15 cellular contexts compared by ENCODE assay signal in the genomic region with DNA sequence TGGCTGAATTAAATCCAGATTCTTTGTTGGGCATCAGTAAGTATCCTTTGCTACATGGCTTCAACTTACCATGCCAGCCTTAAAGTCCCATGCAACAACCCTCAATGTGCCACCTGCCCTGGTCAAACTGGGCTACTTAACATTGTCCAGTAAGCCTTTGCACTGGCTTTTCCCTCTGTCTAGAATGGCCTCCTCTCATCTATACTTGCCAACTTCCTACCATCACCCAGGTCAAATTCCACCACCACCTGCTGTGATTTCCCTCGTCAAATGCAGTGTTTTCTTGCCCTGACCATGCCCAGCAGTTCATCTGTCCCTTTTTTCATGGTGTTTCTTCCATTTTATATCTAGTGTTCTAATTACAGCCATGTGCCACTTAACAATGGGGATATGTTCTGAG. TPM values are rescaled to one million over a fixed set of nuclear protein-coding genes. Genes with fewer than 3 reads are reported as not detected.
A peak's percentile ranks its signal among the peaks of the same experiment; 100 is the strongest.
DNase-seq lines count a peak whose midpoint lies in the region; ATAC-seq, FAIRE-seq and TF ChIP-seq lines count a peak whose summit lies in the region.
"Had no signal": no experiment of that assay in that cellular context is flagged by ENCODE, and none has a peak within 500 bp of the region (broad histone marks: within the 10 kb centered on the region; RNA-seq: fewer than 3 reads in every experiment).

No MANE protein-coding gene starts in this region.

- RAD21 ChIA-PET in GM12878 (lab: Charles Lee; ENCODE audit: unreplicated experiment): no interaction called here

- no peak overlapping the region for H2BK120ac ChIP-seq in trophoblast cell (ENCODE audit: insufficient read depth, low read length, poor library complexity)

- H4K20me1 ChIP-seq in GM23338 (replicated peaks; ENCODE audit: insufficient read depth) (peaks cover 11% of the 10 kb centered on the region; the same call in 1 of the 2 replicates), GM12878 (ENCODE audit: control insufficient read depth, insufficient read depth) (no peaks in the 10 kb centered on the region)

- H3K79me1 ChIP-seq in trophoblast cell (ENCODE audit: low read length): no peaks in the 10 kb centered on the region

- H3K18ac ChIP-seq in trophoblast cell (ENCODE audit: low read length): no peak overlapping the region

- intact Hi-C loops in GM12878 (cut with micrococcal nuclease; ENCODE audit: unreplicated experiment): no loop called here

- in situ Hi-C loops in GM12878 (cut with MboI): no loop called here

- H2BK12ac ChIP-seq in trophoblast cell (ENCODE audit: low read length): no peak overlapping the region

- H3K79me2 ChIP-seq in GM23338 (replicated peaks; ENCODE audit: insufficient read depth): peaks cover 64% of the 10 kb centered on the region
- peaks cover 10% of the 10 kb centered on the region for H3K79me2 ChIP-seq in GM12878 (ENCODE audit: control insufficient read depth, insufficient read depth, low read length)
- peaks cover 2% of the 10 kb centered on the region for H3K79me2 ChIP-seq in trophoblast cell (ENCODE audit: control insufficient read depth, insufficient read depth, low read length, poor library complexity)

- TF ChIP-seq EP300 in A549 (IDR thresholded peaks at IDR 0.05): no peak
- no peak for TF ChIP-seq EP300 in GM12878 (IDR thresholded peaks at IDR 0.05; ENCODE audit: borderline replicate concordance in 1 of 2, control insufficient read depth in 1 of 2, low read depth in 2 of 2, low read length in 2 of 2)

- ATAC-seq in A549 (peak; percentile 44 to 55; a peak in 4 of 6 replicates), GM23338 (no peak), GM12878 (peak; percentile 11; the same call in 2 of the 3 replicates), omental fat pad (ENCODE audit: low FRiP score) (no peak)

- H3K36me3 ChIP-seq in GM23338 (ENCODE audit: insufficient read depth): peaks cover 23% of the 10 kb centered on the region
- no peaks in the 10 kb centered on the region; a peak in 2 of 4 replicates for H3K36me3 ChIP-seq in GM12878 (ENCODE audit: control insufficient read depth in 2 of 2, insufficient read depth in 2 of 2, low read length in 1 of 2)
- H3K36me3 ChIP-seq in MG63: no peaks in the 10 kb centered on the region
- H3K36me3 ChIP-seq in trophoblast cell (ENCODE audit: control insufficient read depth in 1 of 2, insufficient read depth in 2 of 2, low read length in 2 of 2): peaks cover 0 to 1% of the 10 kb centered on the region in 2 experiments

- H3F3A ChIP-seq in GM23338 (replicated peaks; ENCODE audit: low read depth): 0 out of 2 replicates have a peak, but pooled peaks cover 5% of the 10 kb centered on the region

- H3K9ac ChIP-seq in GM12878 (ENCODE audit: control insufficient read depth, insufficient read depth, low read length) (no peak overlapping the region), trophoblast cell (ENCODE audit: low read length) (no peak overlapping the region)

- H3K9me2 ChIP-seq in GM23338 (ENCODE audit: insufficient read depth): 0 out of 2 replicates have a peak, but pooled peaks cover 4% of the 10 kb centered on the region

- no peak overlapping the region for H3K14ac ChIP-seq in trophoblast cell (ENCODE audit: low read length)

- H2AFZ ChIP-seq in GM23338: no peak overlapping the region
- no peak overlapping the region for H2AFZ ChIP-seq in GM12878 (ENCODE audit: control insufficient read depth, low read depth, low read length)
- no peak overlapping the region for H2AFZ ChIP-seq in trophoblast cell (ENCODE audit: insufficient read depth, low read length, poor library complexity)

- no peak for FAIRE-seq in A549 (lab: Jason Lieb, UNC)
- no peak for FAIRE-seq in GM12878 (lab: Jason Lieb, UNC)

- H3K9me3 ChIP-seq in A549 (no peaks in the 10 kb centered on the region), GM12878 (replicated peaks; ENCODE audit: control insufficient read depth, insufficient read depth, low read length) (no peaks in the 10 kb centered on the region), MG63 (no peaks in the 10 kb centered on the region), trophoblast cell (ENCODE audit: insufficient read depth, low read depth, low read length) (no peaks in the 10 kb centered on the region)

- H3K4me1 ChIP-seq in A549 (peaks cover 15% of the 10 kb centered on the region; the same call in 2 of the 3 replicates), GM23338 (ENCODE audit: insufficient read depth) (peaks cover 35% of the 10 kb centered on the region), GM12878 (ENCODE audit: control insufficient read depth, insufficient read depth, low read length) (no peaks in the 10 kb centered on the region; the same call in 1 of the 2 replicates), trophoblast cell (ENCODE audit: control insufficient read depth in 1 of 2, insufficient read depth in 2 of 2, low read length in 2 of 2) (peaks cover 2% of the 10 kb centered on the region in 2 experiments)

- no TSS peak for BruUV-seq in GM12878 (replicated peaks; lab: Mats Ljungman, UMichigan)

- no peak overlapping the region for H2AK5ac ChIP-seq in trophoblast cell (ENCODE audit: low read length)

- H3K4me1 Mint-ChIP-seq in GM23338 (peaks cover 27% of the 10 kb centered on the region), mesothelial cell of epicardium (peaks cover 30% of the 10 kb centered on the region)

- SMC1A ChIA-PET in GM12878 (lab: Charles Lee; ENCODE audit: uncharacterized antibody, unreplicated experiment): no interaction called here

- H3K4me3 Mint-ChIP-seq in GM23338: no peak overlapping the region; the same call in 2 of the 3 replicates
- H3K4me3 Mint-ChIP-seq in mesothelial cell of epicardium: no peak overlapping the region
- H3K4me3 Mint-ChIP-seq: CD4-positive, CD25-positive, alpha-beta regulatory T cell had no signal

- TF ChIP-seq POLR2A in A549 (IDR thresholded peaks at IDR 0.05; ENCODE audit: low read length): no peak
- no peak for TF ChIP-seq POLR2A in GM12878 (IDR thresholded peaks at IDR 0.05; ENCODE audit: low read depth, low read length)

- no peak for DNase-seq in A549 (ENCODE audit: low read depth in 1 of 2, low spot score in 1 of 2)
- no peak for DNase-seq in GM23338 (ENCODE audit: low spot score)
- no peak for DNase-seq in GM12878 (ENCODE audit: low read depth, low spot score)
- no peak for DNase-seq in mesothelial cell of epicardium (ENCODE audit: low spot score in 2 of 2, unreplicated experiment in 2 of 2)
- no peak for DNase-seq in germinal center (ENCODE audit: low spot score)
- DNase-seq in MG63: no peak
- DNase-seq in trophoblast cell: no peak
- DNase-seq in omental fat pad (ENCODE audit: low spot score): no peak
- DNase-seq: CD4-positive, CD25-positive, alpha-beta regulatory T cell; H7; Kasumi-1; NCI-H1436; NCI-H774; SIG-M5 had no signal

- H2BK5ac ChIP-seq in trophoblast cell (ENCODE audit: low read depth, low read length, poor library complexity): no peak overlapping the region

- H3K27ac ChIP-seq in A549 (no peak overlapping the region), GM23338 (ENCODE audit: low read depth) (no peak overlapping the region), GM12878 (ENCODE audit: control insufficient read depth, insufficient read depth) (no peak overlapping the region), trophoblast cell (ENCODE audit: low read depth, low read length) (no peak overlapping the region)

- H3K4me2 ChIP-seq in A549 (peak overlapping the region; percentile 9; the same call in 1 of the 3 replicates), GM23338 (peak overlapping the region; percentile 41; the same call in 1 of the 2 replicates), GM12878 (ENCODE audit: control insufficient read depth, insufficient read depth) (no peak overlapping the region), trophoblast cell (ENCODE audit: low read length) (no peak overlapping the region)

- POLR2A ChIA-PET in A549 (lab: Yijun Ruan, JAX): no interaction called here
- POLR2A ChIA-PET in GM12878 (lab: Charles Lee): interaction anchor here (0.6 kb wide), 1 partner anchor 36 kb away, joined by 3 read pairs; no protein-coding TSS in a partner anchor

- H3K27me3 ChIP-seq in GM23338 (ENCODE audit: insufficient read depth): no peaks in the 10 kb centered on the region
- no peaks in the 10 kb centered on the region for H3K27me3 ChIP-seq in GM12878 (replicated peaks in 1 of 2; ENCODE audit: control insufficient read depth in 2 of 2, insufficient read depth in 2 of 2, low read length in 1 of 2)
- H3K27me3 ChIP-seq in MG63: no peaks in the 10 kb centered on the region
- H3K27me3 ChIP-seq in trophoblast cell (ENCODE audit: insufficient read depth, low read length): no peaks in the 10 kb centered on the region

- H3K4me3 ChIP-seq in A549: no peak overlapping the region
- no peak overlapping the region for H3K4me3 ChIP-seq in GM23338
- no peak overlapping the region for H3K4me3 ChIP-seq in GM12878
- no peak overlapping the region for H3K4me3 ChIP-seq in MG63
- no peak overlapping the region for H3K4me3 ChIP-seq in trophoblast cell (ENCODE audit: low read depth, low read length)

- CTCF ChIA-PET in A549 (lab: Yijun Ruan, JAX): no interaction called here
- CTCF ChIA-PET in GM12878 (lab: Yijun Ruan, JAX): no interaction called here

- TF ChIP-seq RAD21 in A549 (conservative IDR thresholded peaks at IDR 0.05 in 1 of 2, IDR thresholded peaks at IDR 0.05 in 1 of 2): no peak
- no peak for TF ChIP-seq RAD21 in GM12878 (IDR thresholded peaks at IDR 0.05; ENCODE audit: insufficient read depth, low read depth, low read length)

- no peak for TF ChIP-seq CTCF in A549 (IDR thresholded peaks at IDR 0.05)
- no peak for TF ChIP-seq CTCF in GM23338 (conservative IDR thresholded peaks at IDR 0.05; ENCODE audit: low read depth in 2 of 2)
- TF ChIP-seq CTCF in GM12878 (IDR thresholded peaks at IDR 0.05 in 2 of 3, conservative IDR thresholded peaks at IDR 0.05 in 1 of 3; ENCODE audit: control insufficient read depth in 2 of 3, extremely low read depth in 1 of 3, insufficient read depth in 1 of 3, low read depth in 3 of 3, low read length in 3 of 3): no peak
- no peak for TF ChIP-seq CTCF in mesothelial cell of epicardium (IDR thresholded peaks at IDR 0.05; ENCODE audit: unreplicated experiment)
- no peak for TF ChIP-seq CTCF in omental fat pad (IDR thresholded peaks at IDR 0.05)

- WGBS in A549 (ENCODE audit: missing lambda C conversion rate): 55% methylated on average over 1 of the region's 1 CpG
- 96% methylated on average over 1 of the region's 1 CpG for WGBS in GM12878 (ENCODE audit: insufficient coverage, insufficient replicate concordance, low lambda C conversion rate, missing lambda C conversion rate)
- WGBS in trophoblast cell (ENCODE audit: extremely low coverage, insufficient coverage, insufficient read length): no CpG with 5 or more reads among the region's 1 CpG

- H3K36me3 Mint-ChIP-seq in GM23338 (ENCODE audit: low read depth) (peaks cover 69% of the 10 kb centered on the region), mesothelial cell of epicardium (peaks cover 20% of the 10 kb centered on the region)

- no peak overlapping the region for H3K23ac ChIP-seq in trophoblast cell (ENCODE audit: low read length)

- H3K27ac Mint-ChIP-seq in GM23338 (no peak overlapping the region), mesothelial cell of epicardium (peak overlapping the region; percentile 31)
- H3K27ac Mint-ChIP-seq: CD4-positive, CD25-positive, alpha-beta regulatory T cell had no signal

- H4K12ac ChIP-seq in trophoblast cell (ENCODE audit: low read depth, low read length): no peak overlapping the region

- H3K9me3 Mint-ChIP-seq in GM23338 (peaks cover 7% of the 10 kb centered on the region; the same call in 2 of the 3 replicates), mesothelial cell of epicardium (no peaks in the 10 kb centered on the region)
- H3K9me3 Mint-ChIP-seq: CD4-positive, CD25-positive, alpha-beta regulatory T cell had no signal

- no peak overlapping the region for H4K91ac ChIP-seq in trophoblast cell (ENCODE audit: low read depth, low read length)

- no peak overlapping the region for H4K8ac ChIP-seq in trophoblast cell (ENCODE audit: low read depth, low read length)

- H3K27me3 Mint-ChIP-seq in GM23338 (ENCODE audit: insufficient read depth, low read depth, poor library complexity) (peaks cover 3% of the 10 kb centered on the region), mesothelial cell of epicardium (ENCODE audit: low read depth) (no peaks in the 10 kb centered on the region)

- no peak overlapping the region for H3K4ac ChIP-seq in trophoblast cell (ENCODE audit: low read depth, low read length)

RNA-seq across cellular contexts. Expression of a gene that starts 5.7 kb away (rescaled TPM):
- polyA plus RNA-seq in A549 (2011; rRNA removed) (19.6 and 22.9 TPM in 2 replicates), A549 (2017; fragmentation: RNase III; extraction: RNeasy Plus Mini Kit Qiagen cat#74134 plus additional on column Dnase treatment) (10.1 to 11.0 TPM (median 10.8 TPM) in 3 replicates), GM23338 (2016; fragmentation: Nextera tagmentation; extraction: Ambion mirVana) (36.9 and 37.5 TPM in 2 replicates), GM12878 (2011; rRNA removed) (34.8 and 43.6 TPM in 2 replicates), GM12878 (2014; fragmentation: Illumina TruSeq; extraction: Trizol) (18.6 and 24.8 TPM in 2 replicates), GM12878 (2014; fragmentation: Nextera tagmentation; extraction: Ambion mirVana) (1 to 10 TPM; 3.9 to 5.6 TPM), GM12878 (2014; rRNA removed) (16.8 and 18.6 TPM in 2 replicates), GM12878 (2016; fragmentation: Nextera tagmentation; extraction: Ambion mirVana) (1 to 10 TPM; 7.9 to 8.1 TPM)
- 5.0 and 7.0 TPM in 2 replicates for polyA plus RNA-seq in A549 (2012; cell fraction: cytosol; rRNA removed)
- polyA plus RNA-seq in A549 (2012; cell fraction: nucleus; rRNA removed): 2.3 and 2.9 TPM in 2 replicates
- polyA minus RNA-seq in A549 (2011; rRNA and poly(A)+ RNA removed): 8.4 and 10.5 TPM in 2 replicates
- 46.5 and 50.5 TPM in 2 replicates for total RNA-seq in GM23338 (2014; rRNA removed; shearing (Covaris generic))
- total RNA-seq in GM12878 (2013; cell fraction: nucleolus; rRNA removed): 26.8 and 29.6 TPM in 2 replicates
- total RNA-seq in GM12878 (2014; rRNA removed) (20.2 and 23.1 TPM in 2 replicates), GM12878 (2014; rRNA removed; fragmentation: Illumina TruSeq; extraction: Trizol) (22.7 and 24.6 TPM in 2 replicates), GM12878 (2021) (15.1 and 15.6 TPM in 2 replicates), mesothelial cell of epicardium (27.4 to 29.9 TPM (median 29.7 TPM) in 3 replicates), omental fat pad (10 to 100 TPM in 1 of 4 donors, 1 to 10 TPM in 3; 6.4 to 13.1 (median 8.2) TPM)
- polyA plus RNA-seq in GM12878 (2011; ENCODE audit: low read depth): 4.7 TPM
- polyA plus RNA-seq in GM12878 (2011; cell fraction: cytosol; rRNA removed): 13.2 and 14.5 TPM in 2 replicates
- polyA plus RNA-seq in GM12878 (2011; cell fraction: nucleus; rRNA removed): 11.4 and 18.1 TPM in 2 replicates
- polyA plus RNA-seq in GM12878 (2012): 5.1 and 6.8 TPM in 2 replicates
- polyA minus RNA-seq in GM12878 (2011; rRNA and poly(A)+ RNA removed): 41.1 and 75.4 TPM in 2 replicates
- polyA minus RNA-seq in GM12878 (2011; cell fraction: cytosol; rRNA and poly(A)+ RNA removed): 16.0 and 16.8 TPM in 2 replicates
- polyA minus RNA-seq in GM12878 (2011; cell fraction: nucleus; rRNA and poly(A)+ RNA removed): 10.6 and 20.7 TPM in 2 replicates
- total RNA-seq in MG63 (2014; rRNA removed; shearing (Covaris generic); ENCODE audit: low replicate concordance): 9.2 and 9.5 TPM in 2 replicates
- 6.9 and 7.2 TPM in 2 replicates for polyA plus RNA-seq in trophoblast cell (2013)

RNA-seq across cellular contexts. Expression of a gene that starts 45.1 kb away (rescaled TPM):
- polyA plus RNA-seq in A549 (2011; rRNA removed) (4.0 and 5.1 TPM in 2 replicates), A549 (2017; fragmentation: RNase III; extraction: RNeasy Plus Mini Kit Qiagen cat#74134 plus additional on column Dnase treatment) (3.9 to 4.4 TPM (median 4.3 TPM) in 3 replicates), GM23338 (2016; fragmentation: Nextera tagmentation; extraction: Ambion mirVana) (6.6 and 8.7 TPM in 2 replicates), GM12878 (2011; rRNA removed) (4.2 and 7.2 TPM in 2 replicates), GM12878 (2014; fragmentation: Illumina TruSeq; extraction: Trizol) (4.2 and 4.3 TPM in 2 replicates), GM12878 (2014; fragmentation: Nextera tagmentation; extraction: Ambion mirVana) (1 to 10 TPM; 2.7 to 3.0 TPM), GM12878 (2014; rRNA removed) (3.6 and 4.3 TPM in 2 replicates), GM12878 (2016; fragmentation: Nextera tagmentation; extraction: Ambion mirVana) (1 to 10 TPM; 5.9 to 7.6 TPM)
- polyA plus RNA-seq in A549 (2012; cell fraction: cytosol; rRNA removed): 1.1 TPM in 2 replicates
- 0.48 and 1.4 TPM in 2 replicates for polyA plus RNA-seq in A549 (2012; cell fraction: nucleus; rRNA removed)
- polyA minus RNA-seq in A549 (2011; rRNA and poly(A)+ RNA removed): 0.78 and 1.1 TPM in 2 replicates
- total RNA-seq in GM23338 (2014; rRNA removed; shearing (Covaris generic)): 8.3 and 12.2 TPM in 2 replicates
- 18.8 and 19.2 TPM in 2 replicates for total RNA-seq in GM12878 (2013; cell fraction: nucleolus; rRNA removed)
- total RNA-seq in GM12878 (2014; rRNA removed) (4.1 and 4.3 TPM in 2 replicates), GM12878 (2014; rRNA removed; fragmentation: Illumina TruSeq; extraction: Trizol) (3.6 and 3.8 TPM in 2 replicates), GM12878 (2021) (3.2 and 3.8 TPM in 2 replicates), mesothelial cell of epicardium (9.4 to 13.1 TPM (median 10.5 TPM) in 3 replicates), omental fat pad (10 to 100 TPM in 3 of 4 donors, 1 to 10 TPM in 1; 2.0 to 27.7 (median 12.5) TPM)
- polyA plus RNA-seq in GM12878 (2011; ENCODE audit: low read depth): 1.0 TPM
- polyA plus RNA-seq in GM12878 (2011; cell fraction: cytosol; rRNA removed): 1.0 and 1.3 TPM in 2 replicates
- polyA plus RNA-seq in GM12878 (2011; cell fraction: nucleus; rRNA removed): 2.1 and 3.1 TPM in 2 replicates
- 1.5 and 1.9 TPM in 2 replicates for polyA plus RNA-seq in GM12878 (2012)
- polyA minus RNA-seq in GM12878 (2011; rRNA and poly(A)+ RNA removed): 1.1 and 1.5 TPM in 2 replicates
- polyA minus RNA-seq in GM12878 (2011; cell fraction: cytosol; rRNA and poly(A)+ RNA removed): 2.7 TPM in 1 of 2 replicates, not detected in the other
- polyA minus RNA-seq in GM12878 (2011; cell fraction: nucleus; rRNA and poly(A)+ RNA removed): 5.4 and 8.5 TPM in 2 replicates
- 5.1 and 8.5 TPM in 2 replicates for total RNA-seq in MG63 (2014; rRNA removed; shearing (Covaris generic); ENCODE audit: low replicate concordance)
- 1.9 TPM in 2 replicates for polyA plus RNA-seq in trophoblast cell (2013)

RNA-seq across cellular contexts. Expression of a gene that starts 45.1 kb away (rescaled TPM):
- polyA plus RNA-seq in A549 (2011; rRNA removed): 0.07 and 0.31 TPM in 2 replicates
- polyA plus RNA-seq in A549 (2012; cell fraction: cytosol; rRNA removed): 0.12 and 0.13 TPM in 2 replicates
- polyA plus RNA-seq in A549 (2012; cell fraction: nucleus; rRNA removed): 0.05 and 0.06 TPM in 2 replicates
- polyA plus RNA-seq in A549 (2017; fragmentation: RNase III; extraction: RNeasy Plus Mini Kit Qiagen cat#74134 plus additional on column Dnase treatment): 0.30 to 0.35 TPM (median 0.34 TPM) in 3 replicates
- not detected in 2 replicates for polyA minus RNA-seq in A549 (2011; rRNA and poly(A)+ RNA removed)
- total RNA-seq in GM23338 (2014; rRNA removed; shearing (Covaris generic)): 0.08 TPM in 1 of 2 replicates, not detected in the other
- 2.9 and 3.7 TPM in 2 replicates for polyA plus RNA-seq in GM23338 (2016; fragmentation: Nextera tagmentation; extraction: Ambion mirVana)
- total RNA-seq in GM12878 (2013; cell fraction: nucleolus; rRNA removed): not detected in 2 replicates
- total RNA-seq in GM12878 (2014; rRNA removed): not detected in 2 replicates
- total RNA-seq in GM12878 (2014; rRNA removed; fragmentation: Illumina TruSeq; extraction: Trizol): not detected in 2 replicates
- total RNA-seq in GM12878 (2021): not detected in 2 replicates
- not detected for polyA plus RNA-seq in GM12878 (2011; ENCODE audit: low read depth)
- not detected in 2 replicates for polyA plus RNA-seq in GM12878 (2011; rRNA removed)
- polyA plus RNA-seq in GM12878 (2011; cell fraction: cytosol; rRNA removed): not detected in 2 replicates
- not detected in 2 replicates for polyA plus RNA-seq in GM12878 (2011; cell fraction: nucleus; rRNA removed)
- not detected in 2 replicates for polyA plus RNA-seq in GM12878 (2012)
- not detected in 2 replicates for polyA plus RNA-seq in GM12878 (2014; fragmentation: Illumina TruSeq; extraction: Trizol)
- polyA plus RNA-seq in GM12878 (2014; fragmentation: Nextera tagmentation; extraction: Ambion mirVana): not detected
- polyA plus RNA-seq in GM12878 (2014; rRNA removed): not detected in 2 replicates
- polyA plus RNA-seq in GM12878 (2016; fragmentation: Nextera tagmentation; extraction: Ambion mirVana): not detected
- polyA minus RNA-seq in GM12878 (2011; rRNA and poly(A)+ RNA removed): not detected in 2 replicates
- not detected in 2 replicates for polyA minus RNA-seq in GM12878 (2011; cell fraction: cytosol; rRNA and poly(A)+ RNA removed)
- polyA minus RNA-seq in GM12878 (2011; cell fraction: nucleus; rRNA and poly(A)+ RNA removed): not detected in 2 replicates
- 0.36 to 0.58 TPM (median 0.38 TPM) in 3 replicates for total RNA-seq in mesothelial cell of epicardium
- not detected in 2 replicates for total RNA-seq in MG63 (2014; rRNA removed; shearing (Covaris generic); ENCODE audit: low replicate concordance)
- 0.07 and 0.15 TPM in 2 replicates for polyA plus RNA-seq in trophoblast cell (2013)
- total RNA-seq in omental fat pad: under 1 TPM in 2 of 4 donors, not detected in 2; 0.24 to 0.46 TPM
- total RNA-seq: CD4-positive, CD25-positive, alpha-beta regulatory T cell; Daoy had no signal
- polyA plus RNA-seq: CD4-positive, CD25-positive, alpha-beta regulatory T cell had no signal

RNA-seq across cellular contexts. Expression of a gene that starts 59.3 kb away (rescaled TPM):
- polyA plus RNA-seq in A549 (2011; rRNA removed) (129 and 253 TPM in 2 replicates), A549 (2017; fragmentation: RNase III; extraction: RNeasy Plus Mini Kit Qiagen cat#74134 plus additional on column Dnase treatment) (246 to 255 TPM (median 253 TPM) in 3 replicates), GM23338 (2016; fragmentation: Nextera tagmentation; extraction: Ambion mirVana) (862 and 1,104 TPM in 2 replicates), GM12878 (2011; rRNA removed) (118 and 227 TPM in 2 replicates), GM12878 (2014; fragmentation: Illumina TruSeq; extraction: Trizol) (206 and 275 TPM in 2 replicates), GM12878 (2014; fragmentation: Nextera tagmentation; extraction: Ambion mirVana) (100 to 1,000 TPM; 294 to 313 TPM), GM12878 (2014; rRNA removed) (136 and 147 TPM in 2 replicates), GM12878 (2016; fragmentation: Nextera tagmentation; extraction: Ambion mirVana) (100 to 1,000 TPM; 256 to 284 TPM)
- 56.1 and 78.0 TPM in 2 replicates for polyA plus RNA-seq in A549 (2012; cell fraction: cytosol; rRNA removed)
- 29.5 and 55.5 TPM in 2 replicates for polyA plus RNA-seq in A549 (2012; cell fraction: nucleus; rRNA removed)
- polyA minus RNA-seq in A549 (2011; rRNA and poly(A)+ RNA removed): 17.1 and 28.3 TPM in 2 replicates
- 180 and 246 TPM in 2 replicates for total RNA-seq in GM23338 (2014; rRNA removed; shearing (Covaris generic))
- total RNA-seq in GM12878 (2013; cell fraction: nucleolus; rRNA removed): 88.8 and 94.8 TPM in 2 replicates
- total RNA-seq in GM12878 (2014; rRNA removed) (103 and 123 TPM in 2 replicates), GM12878 (2014; rRNA removed; fragmentation: Illumina TruSeq; extraction: Trizol) (186 and 193 TPM in 2 replicates), GM12878 (2021) (106 and 114 TPM in 2 replicates), mesothelial cell of epicardium (120 to 124 TPM (median 123 TPM) in 3 replicates), omental fat pad (100 to 1,000 TPM in 2 of 4 donors, 10 to 100 TPM in 2; 70.3 to 246 (median 111) TPM)
- 38.9 TPM for polyA plus RNA-seq in GM12878 (2011; ENCODE audit: low read depth)
- polyA plus RNA-seq in GM12878 (2011; cell fraction: cytosol; rRNA removed): 23.3 and 27.3 TPM in 2 replicates
- polyA plus RNA-seq in GM12878 (2011; cell fraction: nucleus; rRNA removed): 45.7 and 64.0 TPM in 2 replicates
- polyA plus RNA-seq in GM12878 (2012): 83.8 and 84.3 TPM in 2 replicates
- 12.0 and 18.9 TPM in 2 replicates for polyA minus RNA-seq in GM12878 (2011; rRNA and poly(A)+ RNA removed)
- 9.9 and 23.3 TPM in 2 replicates for polyA minus RNA-seq in GM12878 (2011; cell fraction: cytosol; rRNA and poly(A)+ RNA removed)
- 17.4 and 29.1 TPM in 2 replicates for polyA minus RNA-seq in GM12878 (2011; cell fraction: nucleus; rRNA and poly(A)+ RNA removed)
- total RNA-seq in MG63 (2014; rRNA removed; shearing (Covaris generic); ENCODE audit: low replicate concordance): 101 and 193 TPM in 2 replicates
- 135 and 138 TPM in 2 replicates for polyA plus RNA-seq in trophoblast cell (2013)

Comparison
In these comparisons a context has a peak if more than half of its experiments do, and no peak if none do; other contexts are left out.
1. ATAC-seq: peak in A549 (2 of 2) and GM12878 (single experiment); none in GM23338 (single experiment) and omental fat pad (single experiment).
2. H3K4me2 ChIP-seq: peak in A549 (single experiment) and GM23338 (single experiment); none in GM12878 (single experiment) and trophoblast cell (single experiment).